In the genomic region with DNA sequence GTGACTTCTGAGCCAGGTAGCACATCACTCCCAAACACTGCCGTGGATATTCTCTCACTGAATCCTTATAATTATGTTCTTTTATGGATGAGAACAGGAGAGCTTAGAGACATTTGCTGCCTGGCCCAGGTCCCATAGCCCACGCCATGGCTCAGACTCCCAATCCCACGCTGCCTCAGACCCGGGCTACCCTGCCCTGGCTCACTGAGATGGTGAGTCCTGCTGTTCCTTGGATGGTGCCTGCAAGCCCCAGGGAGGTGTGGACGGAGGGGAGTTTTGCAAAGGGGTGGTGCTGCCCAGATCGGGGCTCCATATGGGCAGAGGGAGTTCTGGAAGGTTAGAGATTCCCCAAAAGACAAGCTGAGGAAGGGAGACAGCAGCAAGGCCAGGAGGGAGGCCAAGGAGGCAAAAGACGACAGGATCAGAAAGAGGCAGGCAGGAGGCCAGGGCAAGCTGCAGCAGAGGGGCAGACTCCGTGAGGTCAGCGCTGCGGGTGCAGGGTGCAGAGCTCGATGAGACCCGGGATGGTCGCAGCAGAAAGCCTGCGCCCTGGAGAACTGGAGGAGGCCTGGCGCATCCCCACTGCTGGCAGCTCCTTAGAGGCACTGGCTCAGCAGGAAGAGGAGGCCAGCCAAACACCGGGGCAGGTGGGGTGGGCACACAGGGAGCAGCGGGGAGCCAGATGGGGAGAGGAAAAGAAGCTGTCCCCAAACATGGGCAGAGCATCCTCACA, we compare ENCODE assay signal across 1 cellular context.
TF ChIP-seq lines count a peak whose summit lies in the region.

No MANE protein-coding gene starts in this region.

TF ChIP-seq in H1, 55 proteins besides CTCF, POLR2A, EP300 and RAD21:
- no peak for TF ChIP-seq RBBP5 (IDR thresholded peaks at IDR 0.05; ENCODE audit: borderline replicate concordance, low read depth, low read length)
- no peak for TF ChIP-seq CHD1 (IDR thresholded peaks at IDR 0.05; ENCODE audit: low read depth, low read length)
- TF ChIP-seq, protein P1, sequence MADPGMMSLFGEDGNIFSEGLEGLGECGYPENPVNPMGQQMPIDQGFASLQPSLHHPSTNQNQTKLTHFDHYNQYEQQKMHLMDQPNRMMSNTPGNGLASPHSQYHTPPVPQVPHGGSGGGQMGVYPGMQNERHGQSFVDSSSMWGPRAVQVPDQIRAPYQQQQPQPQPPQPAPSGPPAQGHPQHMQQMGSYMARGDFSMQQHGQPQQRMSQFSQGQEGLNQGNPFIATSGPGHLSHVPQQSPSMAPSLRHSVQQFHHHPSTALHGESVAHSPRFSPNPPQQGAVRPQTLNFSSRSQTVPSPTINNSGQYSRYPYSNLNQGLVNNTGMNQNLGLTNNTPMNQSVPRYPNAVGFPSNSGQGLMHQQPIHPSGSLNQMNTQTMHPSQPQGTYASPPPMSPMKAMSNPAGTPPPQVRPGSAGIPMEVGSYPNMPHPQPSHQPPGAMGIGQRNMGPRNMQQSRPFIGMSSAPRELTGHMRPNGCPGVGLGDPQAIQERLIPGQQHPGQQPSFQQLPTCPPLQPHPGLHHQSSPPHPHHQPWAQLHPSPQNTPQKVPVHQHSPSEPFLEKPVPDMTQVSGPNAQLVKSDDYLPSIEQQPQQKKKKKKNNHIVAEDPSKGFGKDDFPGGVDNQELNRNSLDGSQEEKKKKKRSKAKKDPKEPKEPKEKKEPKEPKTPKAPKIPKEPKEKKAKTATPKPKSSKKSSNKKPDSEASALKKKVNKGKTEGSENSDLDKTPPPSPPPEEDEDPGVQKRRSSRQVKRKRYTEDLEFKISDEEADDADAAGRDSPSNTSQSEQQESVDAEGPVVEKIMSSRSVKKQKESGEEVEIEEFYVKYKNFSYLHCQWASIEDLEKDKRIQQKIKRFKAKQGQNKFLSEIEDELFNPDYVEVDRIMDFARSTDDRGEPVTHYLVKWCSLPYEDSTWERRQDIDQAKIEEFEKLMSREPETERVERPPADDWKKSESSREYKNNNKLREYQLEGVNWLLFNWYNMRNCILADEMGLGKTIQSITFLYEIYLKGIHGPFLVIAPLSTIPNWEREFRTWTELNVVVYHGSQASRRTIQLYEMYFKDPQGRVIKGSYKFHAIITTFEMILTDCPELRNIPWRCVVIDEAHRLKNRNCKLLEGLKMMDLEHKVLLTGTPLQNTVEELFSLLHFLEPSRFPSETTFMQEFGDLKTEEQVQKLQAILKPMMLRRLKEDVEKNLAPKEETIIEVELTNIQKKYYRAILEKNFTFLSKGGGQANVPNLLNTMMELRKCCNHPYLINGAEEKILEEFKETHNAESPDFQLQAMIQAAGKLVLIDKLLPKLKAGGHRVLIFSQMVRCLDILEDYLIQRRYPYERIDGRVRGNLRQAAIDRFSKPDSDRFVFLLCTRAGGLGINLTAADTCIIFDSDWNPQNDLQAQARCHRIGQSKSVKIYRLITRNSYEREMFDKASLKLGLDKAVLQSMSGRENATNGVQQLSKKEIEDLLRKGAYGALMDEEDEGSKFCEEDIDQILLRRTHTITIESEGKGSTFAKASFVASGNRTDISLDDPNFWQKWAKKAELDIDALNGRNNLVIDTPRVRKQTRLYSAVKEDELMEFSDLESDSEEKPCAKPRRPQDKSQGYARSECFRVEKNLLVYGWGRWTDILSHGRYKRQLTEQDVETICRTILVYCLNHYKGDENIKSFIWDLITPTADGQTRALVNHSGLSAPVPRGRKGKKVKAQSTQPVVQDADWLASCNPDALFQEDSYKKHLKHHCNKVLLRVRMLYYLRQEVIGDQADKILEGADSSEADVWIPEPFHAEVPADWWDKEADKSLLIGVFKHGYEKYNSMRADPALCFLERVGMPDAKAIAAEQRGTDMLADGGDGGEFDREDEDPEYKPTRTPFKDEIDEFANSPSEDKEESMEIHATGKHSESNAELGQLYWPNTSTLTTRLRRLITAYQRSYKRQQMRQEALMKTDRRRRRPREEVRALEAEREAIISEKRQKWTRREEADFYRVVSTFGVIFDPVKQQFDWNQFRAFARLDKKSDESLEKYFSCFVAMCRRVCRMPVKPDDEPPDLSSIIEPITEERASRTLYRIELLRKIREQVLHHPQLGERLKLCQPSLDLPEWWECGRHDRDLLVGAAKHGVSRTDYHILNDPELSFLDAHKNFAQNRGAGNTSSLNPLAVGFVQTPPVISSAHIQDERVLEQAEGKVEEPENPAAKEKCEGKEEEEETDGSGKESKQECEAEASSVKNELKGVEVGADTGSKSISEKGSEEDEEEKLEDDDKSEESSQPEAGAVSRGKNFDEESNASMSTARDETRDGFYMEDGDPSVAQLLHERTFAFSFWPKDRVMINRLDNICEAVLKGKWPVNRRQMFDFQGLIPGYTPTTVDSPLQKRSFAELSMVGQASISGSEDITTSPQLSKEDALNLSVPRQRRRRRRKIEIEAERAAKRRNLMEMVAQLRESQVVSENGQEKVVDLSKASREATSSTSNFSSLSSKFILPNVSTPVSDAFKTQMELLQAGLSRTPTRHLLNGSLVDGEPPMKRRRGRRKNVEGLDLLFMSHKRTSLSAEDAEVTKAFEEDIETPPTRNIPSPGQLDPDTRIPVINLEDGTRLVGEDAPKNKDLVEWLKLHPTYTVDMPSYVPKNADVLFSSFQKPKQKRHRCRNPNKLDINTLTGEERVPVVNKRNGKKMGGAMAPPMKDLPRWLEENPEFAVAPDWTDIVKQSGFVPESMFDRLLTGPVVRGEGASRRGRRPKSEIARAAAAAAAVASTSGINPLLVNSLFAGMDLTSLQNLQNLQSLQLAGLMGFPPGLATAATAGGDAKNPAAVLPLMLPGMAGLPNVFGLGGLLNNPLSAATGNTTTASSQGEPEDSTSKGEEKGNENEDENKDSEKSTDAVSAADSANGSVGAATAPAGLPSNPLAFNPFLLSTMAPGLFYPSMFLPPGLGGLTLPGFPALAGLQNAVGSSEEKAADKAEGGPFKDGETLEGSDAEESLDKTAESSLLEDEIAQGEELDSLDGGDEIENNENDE (IDR thresholded peaks at IDR 0.05; ENCODE audit: insufficient replicate concordance, low read length), result no peak
- TF ChIP-seq CBX5 (IDR thresholded peaks at IDR 0.05; ENCODE audit: low read depth, low read length), result no peak
- TF ChIP-seq HDAC6 (IDR thresholded peaks at IDR 0.05; ENCODE audit: low read depth, low read length), result no peak
- no peak for TF ChIP-seq KDM4A (IDR thresholded peaks at IDR 0.05; ENCODE audit: low read depth, low read length, severe bottlenecking)
- TF ChIP-seq EGR1 (IDR thresholded peaks at IDR 0.05; ENCODE audit: borderline replicate concordance, low read depth, low read length), result no peak
- no peak for TF ChIP-seq KDM1A (IDR thresholded peaks at IDR 0.05; ENCODE audit: borderline replicate concordance, low read length)
- TF ChIP-seq, protein P2, sequence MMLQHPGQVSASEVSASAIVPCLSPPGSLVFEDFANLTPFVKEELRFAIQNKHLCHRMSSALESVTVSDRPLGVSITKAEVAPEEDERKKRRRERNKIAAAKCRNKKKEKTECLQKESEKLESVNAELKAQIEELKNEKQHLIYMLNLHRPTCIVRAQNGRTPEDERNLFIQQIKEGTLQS (IDR thresholded peaks at IDR 0.05; ENCODE audit: insufficient read depth, low read depth, low read length), result no peak
- no peak for TF ChIP-seq SP4 (IDR thresholded peaks at IDR 0.05; ENCODE audit: low read length)
- no peak for TF ChIP-seq MAFK (IDR thresholded peaks at IDR 0.05; ENCODE audit: low read depth, low read length)
- no peak for TF ChIP-seq TEAD4 (IDR thresholded peaks at IDR 0.05; ENCODE audit: low read depth, low read length)
